ENCODE assay signal across 33 cellular contexts in the genomic region with DNA sequence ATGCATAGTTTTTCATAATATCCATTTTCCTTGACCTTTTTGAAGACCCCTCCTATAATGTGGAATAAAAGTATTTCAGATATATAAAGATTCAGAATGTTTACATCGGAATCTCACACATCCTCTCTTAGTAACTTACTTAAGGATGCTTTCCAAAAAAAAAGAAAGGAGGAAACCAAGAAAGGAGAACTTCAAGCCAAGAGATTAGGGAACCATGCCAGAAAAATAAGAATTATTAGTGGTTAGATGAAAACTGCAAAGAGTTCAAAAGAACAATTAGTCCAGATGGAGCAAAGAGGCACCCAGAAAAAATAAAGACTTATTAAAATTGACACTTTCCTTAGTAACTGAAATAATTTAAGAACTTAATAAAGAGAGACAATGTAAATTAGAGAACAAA.
"Had no signal": no experiment of that assay in that cellular context is flagged by ENCODE, and none has a peak within 500 bp of the region (broad histone marks: within the 10 kb centered on the region; RNA-seq: fewer than 3 reads in every experiment).

No MANE protein-coding gene starts in this region.

- ATAC-seq: activated naive CD8-positive, alpha-beta T cell treated with anti-CD3 and anti-CD28 coated beads, Interleukin-2, amount 50 U/mL, for 24 hours; Panc1; SK-N-SH treated with all-trans-retinoic acid at 6 μM for 48 hours had no signal

- H3K36me3 Mint-ChIP-seq: activated CD4-positive, alpha-beta memory T cell treated with anti-CD3 and anti-CD28 coated beads for 36 hours; activated naive CD8-positive, alpha-beta T cell had no signal

- H3K27me3 ChIP-seq: brain microvascular endothelial cell had no signal

- H3K36me3 ChIP-seq: brain microvascular endothelial cell had no signal

- H3K4me3 Mint-ChIP-seq: activated B cell treated with CpG ODN at 0.5 μM for 24 hours; activated CD4-positive, alpha-beta memory T cell treated with anti-CD3 and anti-CD28 coated beads for 36 hours; activated naive CD4-positive, alpha-beta T cell treated with anti-CD3 and anti-CD28 coated beads, Interleukin-2, amount 10 ng/mL, durations not matched to agents 7 days and 5 days; activated naive CD8-positive, alpha-beta T cell; activated naive CD8-positive, alpha-beta T cell treated with anti-CD3 and anti-CD28 coated beads, Interleukin-2, amount 50 U/mL, for 24 hours had no signal

- H3K27ac ChIP-seq: brain microvascular endothelial cell, KMS-11 had no signal

- H3K9ac ChIP-seq: KMS-11 had no signal

- DNase-seq: activated B cell treated with CpG ODN at 0.5 μM for 24 hours; activated CD4-positive, alpha-beta memory T cell treated with anti-CD3 and anti-CD28 coated beads for 36 hours; activated CD4-positive, alpha-beta T cell treated with anti-CD3 and anti-CD28 coated beads for 4 hours; activated CD4-positive, alpha-beta T cell treated with anti-CD3 and anti-CD28 coated beads, Interleukin-2, amount 50 U/mL, for 1 hour; activated CD4-positive, CD25-positive, alpha-beta regulatory T cell treated with anti-CD3 and anti-CD28 coated beads, Interleukin-2, amount 50 U/mL, for 72 hours; activated CD8-positive, alpha-beta memory T cell treated with anti-CD3 and anti-CD28 coated beads, Interleukin-2, amount 50 U/mL, for 4 hours; activated effector memory CD4-positive, alpha-beta T cell treated with Interleukin-2 at 50 U/mL for 16 hours; activated naive CD4-positive, alpha-beta T cell treated with anti-CD3 and anti-CD28 coated beads, Interleukin-2, amount 10 ng/mL, durations not matched to agents 7 days and 5 days; activated naive CD8-positive, alpha-beta T cell treated with anti-CD3 and anti-CD28 coated beads, Interleukin-2, amount 50 U/mL, for 24 hours; activated T-cell treated with anti-CD3 and anti-CD28 coated beads, Interleukin-2, amount 50 U/mL, for 48 hours; amniotic stem cell; aorta; brain microvascular endothelial cell; central memory CD4-positive, alpha-beta T cell; MM.1S; NCI-H1092 treated with DMSO at 0.1 percent for 48 hours; NCI-H1417; NCI-H146; NCI-H187; NCI-H2029 treated with DMSO at 0.1 percent for 48 hours; NCI-H2107; NCI-H2171; NCI-H510A; NCI-H748 treated with DMSO at 0.1 percent for 48 hours; SIG-M5; SW 1271; T-helper 1 cell; T-helper 2 cell; T-helper 9 cell had no signal

- H3K27ac Mint-ChIP-seq: activated B cell treated with CpG ODN at 0.5 μM for 24 hours; activated CD4-positive, alpha-beta memory T cell treated with anti-CD3 and anti-CD28 coated beads for 36 hours; activated naive CD4-positive, alpha-beta T cell treated with anti-CD3 and anti-CD28 coated beads, Interleukin-2, amount 10 ng/mL, durations not matched to agents 7 days and 5 days; activated naive CD8-positive, alpha-beta T cell; activated naive CD8-positive, alpha-beta T cell treated with anti-CD3 and anti-CD28 coated beads, Interleukin-2, amount 50 U/mL, for 24 hours had no signal

- H3K27me3 Mint-ChIP-seq: activated B cell treated with CpG ODN at 0.5 μM for 24 hours; activated CD4-positive, alpha-beta memory T cell treated with anti-CD3 and anti-CD28 coated beads for 36 hours; activated naive CD4-positive, alpha-beta T cell treated with anti-CD3 and anti-CD28 coated beads, Interleukin-2, amount 10 ng/mL, durations not matched to agents 7 days and 5 days; activated naive CD8-positive, alpha-beta T cell treated with anti-CD3 and anti-CD28 coated beads, Interleukin-2, amount 50 U/mL, for 24 hours had no signal

- H3K4me1 Mint-ChIP-seq: activated naive CD4-positive, alpha-beta T cell treated with anti-CD3 and anti-CD28 coated beads, Interleukin-2, amount 10 ng/mL, durations not matched to agents 7 days and 5 days had no signal

- H3K4me2 ChIP-seq: KMS-11 had no signal

- H3K9me3 Mint-ChIP-seq: activated naive CD8-positive, alpha-beta T cell treated with anti-CD3 and anti-CD28 coated beads, Interleukin-2, amount 50 U/mL, for 24 hours had no signal
